3 cellular contexts compared by ENCODE assay signal in the genomic region with DNA sequence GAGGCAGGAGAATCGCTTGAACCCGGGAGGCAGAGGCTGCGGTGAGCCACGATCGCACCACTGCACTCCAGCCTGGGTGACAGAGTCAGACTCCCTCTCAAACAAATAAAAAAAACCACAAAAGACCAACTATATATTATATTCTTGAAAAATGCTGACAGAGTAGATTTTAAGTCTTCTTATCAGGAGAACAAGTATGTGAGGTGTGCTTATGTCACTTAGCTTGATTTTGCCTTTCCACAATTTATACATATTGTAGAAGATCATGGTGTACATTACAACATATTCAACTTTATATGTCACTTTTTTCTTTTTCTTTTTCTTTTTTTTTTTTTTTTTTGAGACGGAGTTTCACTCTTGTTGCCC.
TF ChIP-seq lines count a peak whose summit lies in the region.

No MANE protein-coding gene starts in this region.

TF ChIP-seq in A549, 52 proteins besides CTCF, POLR2A, EP300 and RAD21:
- TF ChIP-seq MAFK (IDR thresholded peaks at IDR 0.05; ENCODE audit: partially characterized antibody): peak; percentile 95
- no peak for TF ChIP-seq HDAC2 (IDR thresholded peaks at IDR 0.05)
TF ChIP-seq in A549: peak in this region for 1.

TF ChIP-seq in HCT116, 20 proteins besides CTCF, POLR2A, EP300 and RAD21:
- TF ChIP-seq SIN3A (IDR thresholded peaks at IDR 0.05; ENCODE audit: low read depth) (no peak), SRF (IDR thresholded peaks at IDR 0.05; ENCODE audit: low read depth) (no peak), SP1 (IDR thresholded peaks at IDR 0.05; ENCODE audit: low read depth) (no peak)
- TF ChIP-seq, protein P1, sequence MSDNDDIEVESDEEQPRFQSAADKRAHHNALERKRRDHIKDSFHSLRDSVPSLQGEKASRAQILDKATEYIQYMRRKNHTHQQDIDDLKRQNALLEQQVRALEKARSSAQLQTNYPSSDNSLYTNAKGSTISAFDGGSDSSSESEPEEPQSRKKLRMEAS (IDR thresholded peaks at IDR 0.05): no peak
TF ChIP-seq in HCT116: peak in this region for 0.

TF ChIP-seq in K562, 482 proteins besides CTCF, POLR2A, EP300 and RAD21:
- TF ChIP-seq, protein P2, sequence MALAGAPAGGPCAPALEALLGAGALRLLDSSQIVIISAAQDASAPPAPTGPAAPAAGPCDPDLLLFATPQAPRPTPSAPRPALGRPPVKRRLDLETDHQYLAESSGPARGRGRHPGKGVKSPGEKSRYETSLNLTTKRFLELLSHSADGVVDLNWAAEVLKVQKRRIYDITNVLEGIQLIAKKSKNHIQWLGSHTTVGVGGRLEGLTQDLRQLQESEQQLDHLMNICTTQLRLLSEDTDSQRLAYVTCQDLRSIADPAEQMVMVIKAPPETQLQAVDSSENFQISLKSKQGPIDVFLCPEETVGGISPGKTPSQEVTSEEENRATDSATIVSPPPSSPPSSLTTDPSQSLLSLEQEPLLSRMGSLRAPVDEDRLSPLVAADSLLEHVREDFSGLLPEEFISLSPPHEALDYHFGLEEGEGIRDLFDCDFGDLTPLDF (CRISPR knock-in tag; IDR thresholded peaks at IDR 0.05): no peak
- TF ChIP-seq ZNF316 (IDR thresholded peaks at IDR 0.05) (peak; percentile 99), MAFG (tag; conservative IDR thresholded peaks at IDR 0.05) (peak; percentile 92), MAFF (IDR thresholded peaks at IDR 0.05; ENCODE audit: low read length) (peak; percentile 95), MAFK (IDR thresholded peaks at IDR 0.05; ENCODE audit: low read length) (peak; percentile 93), POLR3G (IDR thresholded peaks at IDR 0.05; ENCODE audit: extremely low read depth, insufficient read length, insufficient replicate concordance) (no peak), C11orf30 (IDR thresholded peaks at IDR 0.05; ENCODE audit: low read depth) (peak; percentile 97), RHOXF2B (CRISPR knock-in tag; conservative IDR thresholded peaks at IDR 0.05) (no peak), MEIS2 (IDR thresholded peaks at IDR 0.05; ENCODE audit: partially characterized antibody) (peak; percentile 21)
